9 cellular contexts compared by ENCODE assay signal in the genomic region with DNA sequence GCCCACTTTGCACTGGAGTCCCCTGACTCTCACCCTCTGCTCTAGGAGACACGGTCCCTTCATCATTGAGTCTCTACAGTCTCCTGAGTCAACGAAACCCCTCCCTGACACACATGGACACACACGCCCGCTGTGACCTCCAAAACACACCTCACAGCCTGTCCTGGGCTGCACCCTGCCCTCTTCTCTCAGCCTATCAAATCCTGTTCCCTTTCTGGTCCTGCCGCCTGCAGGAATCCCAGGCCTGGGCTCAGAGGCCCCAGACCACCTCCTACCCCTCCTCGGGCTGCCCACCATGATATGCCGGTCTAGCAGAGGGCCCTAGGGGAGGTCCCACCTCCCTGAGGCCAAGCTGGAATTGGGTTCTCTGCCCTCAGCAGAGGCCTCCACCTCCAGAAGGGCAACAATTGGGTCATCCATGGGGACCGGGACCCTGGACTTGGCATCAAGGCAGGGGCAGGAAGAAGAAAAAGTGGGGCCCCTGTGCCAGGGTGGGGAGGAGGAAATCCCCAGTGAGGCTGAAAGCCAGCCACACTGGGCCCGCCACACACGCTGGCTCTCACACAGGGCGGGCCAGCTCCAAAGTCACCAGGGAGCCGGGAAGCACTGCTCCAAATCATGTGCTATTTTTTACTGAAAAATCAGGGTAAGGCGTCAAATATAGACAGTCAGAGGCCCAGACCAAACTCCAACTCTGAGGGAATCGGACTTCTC. TPM values are rescaled to one million over a fixed set of nuclear protein-coding genes. Genes with fewer than 3 reads are reported as not detected.
DNase-seq lines count a peak whose midpoint lies in the region; ATAC-seq, FAIRE-seq and TF ChIP-seq lines count a peak whose summit lies in the region.
"Had no signal": no experiment of that assay in that cellular context is flagged by ENCODE, and none has a peak within 500 bp of the region (broad histone marks: within the 10 kb centered on the region; RNA-seq: fewer than 3 reads in every experiment).

No MANE protein-coding gene starts in this region.

- H3K27ac Mint-ChIP-seq in brain (peak overlapping the region; percentile 69 to 92 (median 90)), type B pancreatic cell (peak overlapping the region; percentile 59)

- no peak overlapping the region for H3K18ac ChIP-seq in mesendoderm (ENCODE audit: low read length)

- no peak for FAIRE-seq in RCC 7860 (lab: Jason Lieb, UNC)

- peaks cover 6% of the 10 kb centered on the region for H3K4me1 ChIP-seq in mesendoderm (ENCODE audit: control insufficient read depth, low read depth, low read length)

- ATAC-seq in GM21360 (IDR thresholded peaks at IDR 0.05; ENCODE audit: unreplicated experiment): no peak

- H4K5ac ChIP-seq in mesendoderm (ENCODE audit: low read length): no peak overlapping the region

- H2BK15ac ChIP-seq in mesendoderm (replicated peaks; ENCODE audit: low read depth): no peak overlapping the region

- peaks cover 13% of the 10 kb centered on the region for H3K27me3 Mint-ChIP-seq in brain
- H3K27me3 Mint-ChIP-seq in type B pancreatic cell: no peaks in the 10 kb centered on the region

- H3K4me3 Mint-ChIP-seq in brain (peak overlapping the region; percentile 91 to 94 (median 92)), type B pancreatic cell (peak overlapping the region; percentile 88)

- H3K36me3 ChIP-seq in mesendoderm (ENCODE audit: control insufficient read depth, insufficient read depth, low read length): peaks cover 3% of the 10 kb centered on the region

- H3K4me2 ChIP-seq in mesendoderm (ENCODE audit: low read length): no peak overlapping the region

- H3K56ac ChIP-seq in mesendoderm (ENCODE audit: low read length): peak overlapping the region; percentile 60

- H4K8ac ChIP-seq in mesendoderm (ENCODE audit: low read depth, low read length): no peak overlapping the region

- no peak overlapping the region for H3K4ac ChIP-seq in mesendoderm (ENCODE audit: low read depth, low read length)

- H3K9me3 Mint-ChIP-seq in brain (no peaks in the 10 kb centered on the region), type B pancreatic cell (no peaks in the 10 kb centered on the region)

- H2BK5ac ChIP-seq in mesendoderm (ENCODE audit: low read length): no peak overlapping the region

- TF ChIP-seq CTCF in brain (conservative IDR thresholded peaks at IDR 0.05): no peak
- TF ChIP-seq CTCF in type B pancreatic cell (conservative IDR thresholded peaks at IDR 0.05): no peak

- no CpG with 5 or more reads among the region's 14 CpGs for WGBS in mesendoderm (ENCODE audit: extremely low coverage, insufficient coverage, low lambda C conversion rate)

- H3K4me3 ChIP-seq in mesendoderm (ENCODE audit: low read length): no peak overlapping the region

- no peak overlapping the region for H3K27ac ChIP-seq in mesendoderm (ENCODE audit: low read depth, low read length)
- H3K27ac ChIP-seq: C4-2B had no signal

- peaks cover 6% of the 10 kb centered on the region for H3K79me2 ChIP-seq in mesendoderm (ENCODE audit: control insufficient read depth, insufficient read depth, low read length)

- H3K36me3 Mint-ChIP-seq in brain: peaks cover 28% of the 10 kb centered on the region
- H3K36me3 Mint-ChIP-seq in type B pancreatic cell: peaks cover 14% of the 10 kb centered on the region

- H3K4me1 Mint-ChIP-seq in brain: peaks cover 43% of the 10 kb centered on the region
- peaks cover 25% of the 10 kb centered on the region for H3K4me1 Mint-ChIP-seq in type B pancreatic cell (ENCODE audit: unreplicated experiment)

- H3K23ac ChIP-seq in mesendoderm (ENCODE audit: low read length): no peak overlapping the region

- peaks cover 9% of the 10 kb centered on the region for H3K79me1 ChIP-seq in mesendoderm (ENCODE audit: low read length)

- H3K9ac ChIP-seq in mesendoderm (ENCODE audit: low read length): peak overlapping the region; percentile 49

- H2BK120ac ChIP-seq in mesendoderm (ENCODE audit: low read depth, low read length): no peak overlapping the region

- peak; percentile 26 for DNase-seq in activated T-cell treated with anti-CD3 and anti-CD28 coated beads, Interleukin-2, amount 50 U/mL, for 1 hour
- DNase-seq in activated T-cell treated with anti-CD3 and anti-CD28 coated beads for 4 hours: no peak
- no peak for DNase-seq in mesendoderm
- no peak for DNase-seq in type B pancreatic cell (ENCODE audit: extremely low spot score, unreplicated experiment)
- DNase-seq in KG1 (lab: John Stamatoyannopoulos, UW): no peak
- DNase-seq in RCC 7860 (ENCODE audit: low spot score): no peak

- H3K27me3 ChIP-seq in mesendoderm (ENCODE audit: insufficient read depth, low read length, poor library complexity): no peaks in the 10 kb centered on the region

- no peak overlapping the region for H2AK5ac ChIP-seq in mesendoderm (ENCODE audit: low read length)

RNA-seq across cellular contexts. Expression of a gene that starts 3.4 kb away (rescaled TPM):
- 53.1 TPM for polyA plus RNA-seq in brain (ENCODE audit: insufficient read depth, low read depth, low replicate concordance)
- 2.9 TPM for polyA plus RNA-seq in mesendoderm (2013, experiment 1 of 2)
- 2.9 TPM for polyA plus RNA-seq in mesendoderm (2013, experiment 2 of 2)
- total RNA-seq in type B pancreatic cell (ENCODE audit: low replicate concordance): 45.6 and 51.5 TPM in 2 replicates

RNA-seq across cellular contexts. Expression of a gene that starts 17.1 kb away (rescaled TPM):
- 24.4 TPM for polyA plus RNA-seq in brain (ENCODE audit: insufficient read depth, low read depth, low replicate concordance)
- 1.2 TPM for polyA plus RNA-seq in mesendoderm (2013, experiment 1 of 2)
- 1.1 TPM for polyA plus RNA-seq in mesendoderm (2013, experiment 2 of 2)
- total RNA-seq in type B pancreatic cell (ENCODE audit: low replicate concordance): 2.2 and 14.1 TPM in 2 replicates

RNA-seq across cellular contexts. Expression of a gene that starts 18.7 kb away (rescaled TPM):
- 1.6 TPM for polyA plus RNA-seq in brain (ENCODE audit: insufficient read depth, low read depth, low replicate concordance)
- polyA plus RNA-seq in mesendoderm (2013, experiment 1 of 2): 0.07 TPM
- 0.13 TPM for polyA plus RNA-seq in mesendoderm (2013, experiment 2 of 2)
- 0.72 TPM in 1 of 2 replicates, not detected in the other for total RNA-seq in type B pancreatic cell (ENCODE audit: low replicate concordance)

RNA-seq across cellular contexts. Expression of a gene that starts 51.9 kb away (rescaled TPM):
- 80.8 TPM for polyA plus RNA-seq in brain (ENCODE audit: insufficient read depth, low read depth, low replicate concordance)
- polyA plus RNA-seq in mesendoderm (2013, experiment 1 of 2): 10.1 TPM
- 11.8 TPM for polyA plus RNA-seq in mesendoderm (2013, experiment 2 of 2)
- 29.9 and 44.9 TPM in 2 replicates for total RNA-seq in type B pancreatic cell (ENCODE audit: low replicate concordance)

RNA-seq across cellular contexts. Expression of a gene that starts 54.3 kb away (rescaled TPM):
- 11.2 TPM for polyA plus RNA-seq in brain (ENCODE audit: insufficient read depth, low read depth, low replicate concordance)
- polyA plus RNA-seq in mesendoderm (2013, experiment 1 of 2): 14.5 TPM
- 15.0 TPM for polyA plus RNA-seq in mesendoderm (2013, experiment 2 of 2)
- total RNA-seq in type B pancreatic cell (ENCODE audit: low replicate concordance): 31.0 and 201 TPM in 2 replicates
